ENCODE assay signal across 31 cellular contexts in the genomic region with DNA sequence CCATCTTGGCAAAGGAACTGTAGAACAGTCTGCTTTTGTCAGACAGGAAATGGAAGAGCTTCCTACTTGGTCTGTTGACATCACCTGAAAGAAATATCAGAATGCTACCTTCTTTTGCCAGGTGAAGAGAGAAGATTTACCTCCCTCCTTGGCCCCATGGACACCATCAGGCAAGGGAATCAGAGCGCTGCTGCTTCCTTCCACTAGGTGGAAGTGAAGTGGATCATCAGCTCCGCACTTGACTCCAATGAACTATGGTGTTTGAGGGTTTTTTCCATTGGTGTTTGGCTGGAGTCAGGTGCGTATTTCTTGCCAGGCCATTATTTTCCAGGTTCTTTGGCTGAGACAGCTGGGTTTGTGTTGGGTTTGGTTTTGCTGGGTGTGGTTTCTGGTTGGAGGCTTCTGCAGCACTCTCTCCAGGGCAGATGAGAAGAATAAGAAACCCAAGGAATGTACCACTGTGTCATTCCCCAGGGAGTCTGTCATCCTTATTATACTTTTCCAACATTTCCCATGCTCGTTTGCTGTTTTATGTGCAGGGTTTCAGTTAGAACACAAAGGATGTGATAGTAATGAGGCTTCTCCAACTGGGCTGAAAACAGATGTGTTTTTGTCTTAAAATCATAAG. TPM values are rescaled to one million over a fixed set of nuclear protein-coding genes. Genes with fewer than 3 reads are reported as not detected.
A peak's percentile ranks its signal among the peaks of the same experiment; 100 is the strongest.
DNase-seq lines count a peak whose midpoint lies in the region; ATAC-seq and TF ChIP-seq lines count a peak whose summit lies in the region.
"Had no signal": no experiment of that assay in that cellular context is flagged by ENCODE, and none has a peak within 500 bp of the region (broad histone marks: within the 10 kb centered on the region; RNA-seq: fewer than 3 reads in every experiment).

No MANE protein-coding gene starts in this region.

- H3K4me3 Mint-ChIP-seq in endodermal cell: no peak overlapping the region
- H3K4me3 Mint-ChIP-seq: activated CD4-positive, alpha-beta T cell treated with anti-CD3 and anti-CD28 coated beads for 36 hours; activated CD8-positive, alpha-beta memory T cell treated with anti-CD3 and anti-CD28 coated beads, Interleukin-2, amount 10 ng/mL, durations not matched to agents 7 days and 5 days; activated naive CD4-positive, alpha-beta T cell treated with anti-CD3 and anti-CD28 coated beads, Interleukin-2, amount 50 U/mL, for 24 hours; activated T-helper 1 cell treated with anti-CD3 and anti-CD28 coated beads, Interleukin-12 subunit alpha, Interleukin-12 subunit beta, Interleukin-2, Interleukin-4 antibody, amounts not matched to agents 30 ng/mL and 10 ng/mL and 1 ng/mL, durations not matched to agents 14 hours and 24 hours and 36 hours; stimulated activated naive B cell treated with anti-CD40 and anti-IgM and Interleukin-4, amounts not matched to agents 10 μg/mL and 1 μg/mL and 100 μg/mL, for 72 hours; T-cell had no signal

- H2AK5ac ChIP-seq in trophoblast cell (ENCODE audit: low read length): peak overlapping the region; percentile 39

- no peak overlapping the region for H3K4ac ChIP-seq in trophoblast cell (ENCODE audit: low read depth, low read length)

- H2BK120ac ChIP-seq in trophoblast cell (ENCODE audit: insufficient read depth, low read length, poor library complexity): no peak overlapping the region

- H4K8ac ChIP-seq in trophoblast cell (ENCODE audit: low read depth, low read length): no peak overlapping the region

- H3K36me3 ChIP-seq in GM06990 (ENCODE audit: control insufficient read depth, insufficient read depth, low read length): no peaks in the 10 kb centered on the region
- H3K36me3 ChIP-seq in endodermal cell (ENCODE audit: control insufficient read depth, insufficient read depth, low read length): no peaks in the 10 kb centered on the region
- H3K36me3 ChIP-seq in trophoblast cell (ENCODE audit: control insufficient read depth in 1 of 2, insufficient read depth in 2 of 2, low read length in 2 of 2): no peaks in the 10 kb centered on the region
- H3K36me3 ChIP-seq: lower lobe of right lung, vagina had no signal

- H2BK12ac ChIP-seq in trophoblast cell (ENCODE audit: low read length): no peak overlapping the region

- H3K9ac ChIP-seq in endodermal cell (ENCODE audit: extremely low read depth, low read length, poor library complexity, severe bottlenecking) (no peak overlapping the region), trophoblast cell (ENCODE audit: low read length) (no peak overlapping the region)

- 90 to 100% methylated on average over 1 to 4 of the region's 4 CpGs for WGBS in endodermal cell (ENCODE audit: insufficient coverage in 1 of 2, insufficient read length in 1 of 2), 2 experiments
- no CpG with 5 or more reads among the region's 4 CpGs for WGBS in trophoblast cell (ENCODE audit: extremely low coverage, insufficient coverage, insufficient read length)

- no peak overlapping the region for H2BK5ac ChIP-seq in trophoblast cell (ENCODE audit: low read depth, low read length, poor library complexity)

- peaks cover 2% of the 10 kb centered on the region for H3K79me1 ChIP-seq in trophoblast cell (ENCODE audit: low read length)

- no peak overlapping the region for H3K14ac ChIP-seq in trophoblast cell (ENCODE audit: low read length)

- no peak overlapping the region for H3K4me2 ChIP-seq in trophoblast cell (ENCODE audit: low read length)
- H3K4me2 ChIP-seq: hepatocyte had no signal

- H3K23ac ChIP-seq in trophoblast cell (ENCODE audit: low read length): no peak overlapping the region

- H3K27me3 ChIP-seq in GM06990 (replicated peaks; ENCODE audit: control insufficient read depth, insufficient read depth, low read length) (peaks cover 1% of the 10 kb centered on the region; the same call in 1 of the 2 replicates), endodermal cell (ENCODE audit: control insufficient read depth, insufficient read depth, low read length, poor library complexity, severe bottlenecking) (no peaks in the 10 kb centered on the region), trophoblast cell (ENCODE audit: insufficient read depth, low read length) (no peaks in the 10 kb centered on the region)
- H3K27me3 ChIP-seq: hepatocyte, testis, vagina had no signal

- H3K27ac ChIP-seq in endodermal cell (ENCODE audit: low read depth, low read length) (no peak overlapping the region), trophoblast cell (ENCODE audit: low read depth, low read length) (no peak overlapping the region)
- H3K27ac ChIP-seq: hepatocyte, lower lobe of right lung, testis, vagina had no signal

- ATAC-seq in GM21423 (IDR thresholded peaks at IDR 0.05; ENCODE audit: unreplicated experiment) (no peak), HG02623 (IDR thresholded peaks at IDR 0.05; ENCODE audit: unreplicated experiment) (no peak)
- ATAC-seq: activated CD4-positive, alpha-beta T cell treated with anti-CD3 and anti-CD28 coated beads for 36 hours; activated CD8-positive, alpha-beta memory T cell treated with anti-CD3 and anti-CD28 coated beads, Interleukin-2, amount 10 ng/mL, durations not matched to agents 7 days and 5 days; lower lobe of right lung; stimulated activated naive B cell treated with anti-CD40 and anti-IgM and Interleukin-4, amounts not matched to agents 10 μg/mL and 1 μg/mL and 100 μg/mL, for 72 hours; T-cell had no signal

- peak; percentile 16 for TF ChIP-seq CTCF in GM06990 (IDR thresholded peaks at IDR 0.05; ENCODE audit: insufficient read depth, low read length, poor library complexity, severe bottlenecking)
- TF ChIP-seq CTCF in endodermal cell (conservative IDR thresholded peaks at IDR 0.05): peak; percentile 67

- H3K79me2 ChIP-seq in trophoblast cell (ENCODE audit: control insufficient read depth, insufficient read depth, low read length, poor library complexity): no peaks in the 10 kb centered on the region
- H3K79me2 ChIP-seq: hepatocyte had no signal

- no peak overlapping the region for H4K91ac ChIP-seq in trophoblast cell (ENCODE audit: low read depth, low read length)

- no peak overlapping the region for H3K18ac ChIP-seq in trophoblast cell (ENCODE audit: low read length)

- H3K4me1 ChIP-seq in endodermal cell (ENCODE audit: control insufficient read depth, insufficient read depth, low read length) (no peaks in the 10 kb centered on the region), trophoblast cell (ENCODE audit: control insufficient read depth in 1 of 2, insufficient read depth in 2 of 2, low read length in 2 of 2) (peaks cover 3% of the 10 kb centered on the region in 2 experiments)
- H3K4me1 ChIP-seq: lower lobe of right lung, testis, vagina had no signal

- H3K9me3 ChIP-seq in endodermal cell (ENCODE audit: control insufficient read depth, low read length) (no peaks in the 10 kb centered on the region), trophoblast cell (ENCODE audit: insufficient read depth, low read depth, low read length) (no peaks in the 10 kb centered on the region)
- H3K9me3 ChIP-seq: lower lobe of right lung, testis, vagina had no signal

- no peak overlapping the region for H4K12ac ChIP-seq in trophoblast cell (ENCODE audit: low read depth, low read length)

- no peak overlapping the region for H2AFZ ChIP-seq in trophoblast cell (ENCODE audit: insufficient read depth, low read length, poor library complexity)
- H2AFZ ChIP-seq: hepatocyte had no signal

- H3K36me3 Mint-ChIP-seq in endodermal cell (ENCODE audit: low read depth): no peaks in the 10 kb centered on the region
- H3K36me3 Mint-ChIP-seq: activated CD8-positive, alpha-beta memory T cell treated with anti-CD3 and anti-CD28 coated beads, Interleukin-2, amount 10 ng/mL, durations not matched to agents 7 days and 5 days; stimulated activated naive B cell treated with anti-CD40 and anti-IgM and Interleukin-4, amounts not matched to agents 10 μg/mL and 1 μg/mL and 100 μg/mL, for 72 hours; T-cell had no signal

- no peak overlapping the region for H3K27ac Mint-ChIP-seq in endodermal cell
- H3K27ac Mint-ChIP-seq: activated CD4-positive, alpha-beta T cell treated with anti-CD3 and anti-CD28 coated beads for 36 hours; activated CD8-positive, alpha-beta memory T cell treated with anti-CD3 and anti-CD28 coated beads, Interleukin-2, amount 10 ng/mL, durations not matched to agents 7 days and 5 days; activated naive CD4-positive, alpha-beta T cell treated with anti-CD3 and anti-CD28 coated beads, Interleukin-2, amount 50 U/mL, for 24 hours; activated T-helper 1 cell treated with anti-CD3 and anti-CD28 coated beads, Interleukin-12 subunit alpha, Interleukin-12 subunit beta, Interleukin-2, Interleukin-4 antibody, amounts not matched to agents 30 ng/mL and 10 ng/mL and 1 ng/mL, durations not matched to agents 14 hours and 24 hours and 36 hours; progenitor cell of endocrine pancreas; stimulated activated naive B cell treated with anti-CD40 and anti-IgM and Interleukin-4, amounts not matched to agents 10 μg/mL and 1 μg/mL and 100 μg/mL, for 72 hours; T-cell had no signal

- no peak overlapping the region for H3K4me3 ChIP-seq in GM06990 (replicated peaks; ENCODE audit: low read depth, low read length)
- H3K4me3 ChIP-seq in endodermal cell (ENCODE audit: low read length): no peak overlapping the region
- no peak overlapping the region for H3K4me3 ChIP-seq in trophoblast cell (ENCODE audit: low read depth, low read length)
- H3K4me3 ChIP-seq: hepatocyte, lower lobe of right lung, testis, vagina had no signal

- DNase-seq in GM06990 (ENCODE audit: extremely low read depth, insufficient read length) (no peak), HuH-7 (ENCODE audit: low spot score) (peak; percentile 20), endodermal cell (peak; percentile 64), trophoblast cell (peak in 1 of 2 donors; percentile 40), NCI-H2029 treated with DMSO at 0.1 percent for 48 hours (lab: John Stamatoyannopoulos, UW) (no peak)
- DNase-seq: activated CD4-positive, alpha-beta T cell treated with anti-CD3 and anti-CD28 coated beads for 36 hours; activated CD8-positive, alpha-beta memory T cell treated with anti-CD3 and anti-CD28 coated beads, Interleukin-2, amount 10 ng/mL, durations not matched to agents 7 days and 5 days; anterior cingulate cortex; DMS53; erythroblast; kidney; lower lobe of right lung; NCI-H1694 treated with DMSO at 0.1 percent for 48 hours; NCI-H2227 treated with DMSO at 0.1 percent for 48 hours; NCI-H82; OCI-M1; SHP77 treated with DMSO at 0.1 percent for 48 hours; stimulated activated CD4-positive, alpha-beta T cell treated with anti-CD3 and anti-CD28 coated beads, Interleukin-1b, Interleukin-23, amount 100 ng/mL, for 48 hours; stimulated activated naive B cell treated with anti-CD40 and anti-IgM and Interleukin-4, amounts not matched to agents 10 μg/mL and 1 μg/mL and 100 μg/mL, for 72 hours; T-cell; testis had no signal

- H3K27me3 Mint-ChIP-seq in endodermal cell (ENCODE audit: insufficient read depth): no peaks in the 10 kb centered on the region
- H3K27me3 Mint-ChIP-seq: progenitor cell of endocrine pancreas had no signal

- peaks cover 7% of the 10 kb centered on the region for H3K9me3 Mint-ChIP-seq in endodermal cell
- H3K9me3 Mint-ChIP-seq: activated T-helper 1 cell treated with anti-CD3 and anti-CD28 coated beads, Interleukin-12 subunit alpha, Interleukin-12 subunit beta, Interleukin-2, Interleukin-4 antibody, amounts not matched to agents 30 ng/mL and 10 ng/mL and 1 ng/mL, durations not matched to agents 14 hours and 24 hours and 36 hours had no signal

- no peaks in the 10 kb centered on the region for H3K4me1 Mint-ChIP-seq in endodermal cell
- H3K4me1 Mint-ChIP-seq: activated CD4-positive, alpha-beta T cell treated with anti-CD3 and anti-CD28 coated beads for 36 hours; activated CD8-positive, alpha-beta memory T cell treated with anti-CD3 and anti-CD28 coated beads, Interleukin-2, amount 10 ng/mL, durations not matched to agents 7 days and 5 days; activated naive CD4-positive, alpha-beta T cell treated with anti-CD3 and anti-CD28 coated beads, Interleukin-2, amount 50 U/mL, for 24 hours; stimulated activated naive B cell treated with anti-CD40 and anti-IgM and Interleukin-4, amounts not matched to agents 10 μg/mL and 1 μg/mL and 100 μg/mL, for 72 hours; T-cell had no signal

RNA-seq across cellular contexts. Expression of a gene that starts 12.4 kb away (rescaled TPM):
- not detected for total RNA-seq in endodermal cell
- not detected for polyA plus RNA-seq in endodermal cell (2013, experiment 1 of 2)
- not detected for polyA plus RNA-seq in endodermal cell (2013, experiment 2 of 2)
- not detected in 2 replicates for polyA plus RNA-seq in trophoblast cell (2013)
- total RNA-seq: activated CD4-positive, alpha-beta T cell treated with anti-CD3 and anti-CD28 coated beads for 36 hours; activated CD8-positive, alpha-beta memory T cell treated with anti-CD3 and anti-CD28 coated beads, Interleukin-2, amount 10 ng/mL, durations not matched to agents 7 days and 5 days; activated T-helper 1 cell treated with anti-CD3 and anti-CD28 coated beads, Interleukin-12 subunit alpha, Interleukin-12 subunit beta, Interleukin-2, Interleukin-4 antibody, amounts not matched to agents 30 ng/mL and 10 ng/mL and 1 ng/mL, durations not matched to agents 14 hours and 24 hours and 36 hours; frontal cortex; hepatocyte; kidney; lower lobe of right lung; mucosa of gallbladder; progenitor cell of endocrine pancreas; skeletal muscle tissue; T-cell; vagina had no signal
- polyA plus RNA-seq: hepatocyte had no signal

RNA-seq across cellular contexts. Expression of a gene that starts 22.6 kb away (rescaled TPM):
- total RNA-seq in endodermal cell: under 1 TPM in 1 of 2 donors, not detected in 1; 0.09 TPM
- 0.50 TPM for polyA plus RNA-seq in endodermal cell (2013, experiment 1 of 2)
- 0.58 TPM for polyA plus RNA-seq in endodermal cell (2013, experiment 2 of 2)
- polyA plus RNA-seq in trophoblast cell (2013): not detected in 2 replicates
- total RNA-seq: activated CD4-positive, alpha-beta T cell treated with anti-CD3 and anti-CD28 coated beads for 36 hours; activated CD8-positive, alpha-beta memory T cell treated with anti-CD3 and anti-CD28 coated beads, Interleukin-2, amount 10 ng/mL, durations not matched to agents 7 days and 5 days; activated T-helper 1 cell treated with anti-CD3 and anti-CD28 coated beads, Interleukin-12 subunit alpha, Interleukin-12 subunit beta, Interleukin-2, Interleukin-4 antibody, amounts not matched to agents 30 ng/mL and 10 ng/mL and 1 ng/mL, durations not matched to agents 14 hours and 24 hours and 36 hours; frontal cortex; hepatocyte; kidney; lower lobe of right lung; mucosa of gallbladder; progenitor cell of endocrine pancreas; skeletal muscle tissue; T-cell; vagina had no signal
- polyA plus RNA-seq: hepatocyte had no signal

Comparison
In these comparisons a context has a peak if more than half of its experiments do, and no peak if none do; other contexts are left out.
1. DNase-seq: peak in HuH-7 (single experiment) and endodermal cell (single experiment); none in GM06990 (single experiment) and NCI-H2029 treated with DMSO at 0.1 percent for 48 hours (single experiment).